In genomic region chr14:43022094-43022800, GRCh38 we compare ENCODE assay signal across 1 cellular context.
TF ChIP-seq lines count a peak whose summit lies in the region.

No MANE protein-coding gene starts in this region.

TF ChIP-seq in HepG2, 621 proteins besides CTCF, POLR2A, EP300 and RAD21 (continued from another document):
- no peak for TF ChIP-seq LRRFIP1 (CRISPR knock-in tag; conservative IDR thresholded peaks at IDR 0.05)
